Comparison of ENCODE assay signal across 8 cellular contexts in the genomic region with DNA sequence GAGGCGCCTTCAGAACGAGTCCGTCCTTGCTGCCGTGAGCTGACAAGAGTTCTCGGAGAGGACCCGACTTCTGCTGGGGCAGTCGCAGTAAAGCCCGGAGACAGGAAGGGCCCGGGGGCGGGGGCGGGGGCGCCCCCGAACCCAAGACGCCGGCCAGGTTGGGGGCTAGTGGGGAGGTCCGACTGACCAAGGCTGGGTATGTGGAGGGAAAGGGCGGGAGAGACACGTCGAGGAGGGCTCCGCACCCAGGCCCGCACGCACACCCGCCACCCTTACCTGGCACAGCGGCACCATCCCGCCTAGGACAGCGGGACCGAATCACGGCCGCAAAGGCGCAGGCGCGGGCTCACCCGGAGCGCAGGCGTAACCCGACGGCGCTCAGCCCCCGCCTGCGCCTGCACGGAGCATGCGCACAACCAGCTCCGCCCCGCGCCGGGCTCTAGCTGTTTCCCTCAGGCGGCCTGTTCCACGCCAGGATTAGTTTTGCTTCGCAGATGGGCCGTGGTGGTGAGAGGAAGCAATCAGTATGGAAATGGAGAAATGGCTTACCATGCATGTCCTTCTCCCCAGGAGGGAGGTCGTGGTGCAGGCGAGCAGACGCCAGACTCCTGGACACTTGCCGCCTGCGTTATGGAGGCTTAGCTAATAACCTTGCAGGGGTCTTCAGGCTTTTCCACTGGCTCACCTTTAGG.
DNase-seq lines count a peak whose midpoint lies in the region; ATAC-seq and FAIRE-seq lines count a peak whose summit lies in the region.

A gene with protein sequence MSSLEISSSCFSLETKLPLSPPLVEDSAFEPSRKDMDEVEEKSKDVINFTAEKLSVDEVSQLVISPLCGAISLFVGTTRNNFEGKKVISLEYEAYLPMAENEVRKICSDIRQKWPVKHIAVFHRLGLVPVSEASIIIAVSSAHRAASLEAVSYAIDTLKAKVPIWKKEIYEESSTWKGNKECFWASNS (minus strand): TSS at position 322 of the 692 bp plus-strand sequence. CDS start 2,583 bp downstream, outside the sequence.

- H3K4me1 ChIP-seq in effector memory CD4-positive, alpha-beta T cell (ENCODE audit: control insufficient read depth, insufficient read depth, low read length, poor library complexity, severe bottlenecking) = no peaks in the 10 kb centered on the region

- H3K36me3 ChIP-seq in effector memory CD4-positive, alpha-beta T cell (ENCODE audit: control insufficient read depth, insufficient read depth, low read length) = no peaks in the 10 kb centered on the region

- peak within 1 kb of the TSS; percentile 72 for H3K4me3 ChIP-seq in effector memory CD4-positive, alpha-beta T cell (ENCODE audit: insufficient read depth, low read depth, low read length, poor library complexity, severe bottlenecking)

- H3K27ac ChIP-seq in effector memory CD4-positive, alpha-beta T cell (ENCODE audit: insufficient read depth, low read length, poor library complexity, severe bottlenecking) = peak within 1 kb of the TSS; percentile 72

- no peaks in the 10 kb centered on the region for H3K27me3 ChIP-seq in effector memory CD4-positive, alpha-beta T cell (replicated peaks; ENCODE audit: control insufficient read depth, insufficient read depth, low read length, poor library complexity, severe bottlenecking)

- no peaks in the 10 kb centered on the region for H3K9me3 ChIP-seq in effector memory CD4-positive, alpha-beta T cell (ENCODE audit: control insufficient read depth, low read length)

- ATAC-seq in GM21381 (IDR thresholded peaks at IDR 0.05; ENCODE audit: unreplicated experiment) = peak; percentile 94

- peak; percentile 82 for DNase-seq in COR-L47 (lab: John Stamatoyannopoulos, UW)
- DNase-seq in HTR-8/SVneo (ENCODE audit: insufficient read length, low spot score) = peak; percentile 97
- peak; percentile 70 for DNase-seq in NOMO-1 treated with DMSO at 0.1 percent for 48 hours (lab: John Stamatoyannopoulos, UW; ENCODE audit: unreplicated experiment)
- DNase-seq in activated CD8-positive, alpha-beta memory T cell treated with anti-CD3 and anti-CD28 coated beads for 4 hours (ENCODE audit: low read depth in 2 of 2) = peak; percentile 77 to 78
- DNase-seq in effector memory CD4-positive, alpha-beta T cell = peak; percentile 70 to 85 (median 78)
- DNase-seq in medulla oblongata (ENCODE audit: extremely low spot score) = peak; percentile 95
- peak; percentile 71 to 87 (median 83) for DNase-seq in stimulated activated CD4-positive, alpha-beta T cell treated with anti-CD3 and anti-CD28 coated beads, TNF-alpha, amount 100 ng/mL, for 48 hours (ENCODE audit: low read depth in 3 of 3)

- peak; percentile 99 for FAIRE-seq in HTR-8/SVneo (lab: Jason Lieb, UNC)

Comparison
In these comparisons a context has a peak if more than half of its experiments do, and no peak if none do; other contexts are left out.
1. Peak in every context shown above with its lines: DNase-seq, ATAC-seq, H3K4me3 ChIP-seq and H3K27ac ChIP-seq.